ENCODE assay signal across 17 cellular contexts in genomic region chr10:60661627-60662026, GRCh38.
DNase-seq lines count a peak whose midpoint lies in the region; ATAC-seq and TF ChIP-seq lines count a peak whose summit lies in the region.
"Had no signal": no experiment of that assay in that cellular context is flagged by ENCODE, and none has a peak within 500 bp of the region (broad histone marks: within the 10 kb centered on the region; RNA-seq: fewer than 3 reads in every experiment).

No MANE protein-coding gene starts in this region.

- intact Hi-C loops in lower lobe of right lung (cut with DNase I) = no loop called here

- H3K27ac Mint-ChIP-seq in effector memory CD8-positive, alpha-beta T cell = no peak overlapping the region
- H3K27ac Mint-ChIP-seq: activated CD4-positive, alpha-beta T cell treated with anti-CD3 and anti-CD28 coated beads, Interleukin-2, amount 10 ng/mL, durations not matched to agents 24 days and 14 days; activated T-helper 2 cell treated with anti-CD3 and anti-CD28 coated beads, Interferon-gamma antibody, Interleukin-2, Interleukin-4, amounts not matched to agents 10 μg/mL and 5 μg/mL and 100 μg/mL, durations not matched to agents 14 hours and 24 hours and 36 hours had no signal

- peak; percentile 40 to 58 for ATAC-seq in lower lobe of right lung
- no peak for ATAC-seq in effector memory CD8-positive, alpha-beta T cell (replicated peaks)
- ATAC-seq: gastrocnemius medialis had no signal

- no peak overlapping the region; the same call in 1 of the 2 replicates for H3K9ac ChIP-seq in HUES48 (ENCODE audit: low read depth, low read length)
- H3K9ac ChIP-seq: BLaER1 treated with 17β-estradiol and CSF1 and Interleukin-3, amounts not matched to agents 10 nM and 100 nM had no signal

- H3K36me3 Mint-ChIP-seq in effector memory CD8-positive, alpha-beta T cell (ENCODE audit: insufficient read depth) = no peaks in the 10 kb centered on the region

- H3K36me3 ChIP-seq in HUES48 (ENCODE audit: control insufficient read depth, insufficient read depth, low read length) = no peaks in the 10 kb centered on the region
- H3K36me3 ChIP-seq in lower lobe of right lung = no peaks in the 10 kb centered on the region
- H3K36me3 ChIP-seq: BLaER1 treated with 17β-estradiol and CSF1 and Interleukin-3, amounts not matched to agents 10 nM and 100 nM; gastrocnemius medialis; vagina had no signal

- no peaks in the 10 kb centered on the region for H3K9me3 Mint-ChIP-seq in effector memory CD8-positive, alpha-beta T cell
- H3K9me3 Mint-ChIP-seq: neural crest cell had no signal

- peak overlapping the region; percentile 46 for H3K27ac ChIP-seq in HUES48 (ENCODE audit: low read depth, low read length)
- peak overlapping the region; percentile 64 for H3K27ac ChIP-seq in lower lobe of right lung
- H3K27ac ChIP-seq: BLaER1 treated with 17β-estradiol and CSF1 and Interleukin-3, amounts not matched to agents 10 nM and 100 nM; gastrocnemius medialis; vagina had no signal

- DNase-seq in AG09309 (ENCODE audit: low read depth) (peak; percentile 28), brain pericyte (ENCODE audit: low read depth, low spot score) (peak; percentile 37), lower lobe of right lung (no peak), DMS114 treated with DMSO at 0.1 percent for 48 hours (lab: John Stamatoyannopoulos, UW; ENCODE audit: unreplicated experiment) (no peak)
- DNase-seq in activated CD8-positive, alpha-beta memory T cell treated with anti-CD3 and anti-CD28 coated beads for 24 hours = no peak
- DNase-seq in stimulated activated CD4-positive, alpha-beta T cell treated with anti-CD3 and anti-CD28 coated beads, Interleukin-4, amount 100 ng/mL, for 24 hours = no peak
- no peak for DNase-seq in effector memory CD8-positive, alpha-beta T cell
- DNase-seq: activated CD4-positive, alpha-beta T cell treated with anti-CD3 and anti-CD28 coated beads, Interleukin-2, amount 10 ng/mL, durations not matched to agents 24 days and 14 days; gastrocnemius medialis; NCI-H146; stimulated activated CD4-positive, alpha-beta T cell treated with anti-CD3 and anti-CD28 coated beads, Interleukin-12 subunit alpha, Interleukin-12 subunit beta, amount 100 ng/mL, for 4 hours; stimulated activated CD8-positive, alpha-beta memory T cell treated with anti-CD3 and anti-CD28 coated beads, Interleukin-4, amount 100 ng/mL, for 48 hours had no signal

- TF ChIP-seq CTCF in AG09309 (IDR thresholded peaks at IDR 0.05; ENCODE audit: control insufficient read depth, insufficient read depth, low read depth, low read length, missing control alignments) (no peak), lower lobe of right lung (IDR thresholded peaks at IDR 0.05) (no peak)

- no peaks in the 10 kb centered on the region for H3K9me3 ChIP-seq in HUES48 (ENCODE audit: control insufficient read depth, insufficient read depth, low read length)
- H3K9me3 ChIP-seq in lower lobe of right lung = no peaks in the 10 kb centered on the region
- H3K9me3 ChIP-seq: vagina had no signal

- peaks cover 44% of the 10 kb centered on the region for H3K4me1 ChIP-seq in HUES48 (ENCODE audit: control insufficient read depth, insufficient read depth, low read length)
- peaks cover 12% of the 10 kb centered on the region for H3K4me1 ChIP-seq in lower lobe of right lung
- H3K4me1 ChIP-seq: gastrocnemius medialis, vagina had no signal

- peaks cover 5 to 32% of the 10 kb centered on the region in 2 donors for H3K4me1 Mint-ChIP-seq in effector memory CD8-positive, alpha-beta T cell (ENCODE audit: low read depth in 2 of 2)

- no peak overlapping the region for H3K4me3 Mint-ChIP-seq in effector memory CD8-positive, alpha-beta T cell
- H3K4me3 Mint-ChIP-seq: activated CD4-positive, alpha-beta T cell treated with anti-CD3 and anti-CD28 coated beads, Interleukin-2, amount 10 ng/mL, durations not matched to agents 24 days and 14 days; neural crest cell had no signal

- no peak overlapping the region for H3K4me3 ChIP-seq in AG09309 (ENCODE audit: control insufficient read depth, low read depth, low read length)
- no peak overlapping the region for H3K4me3 ChIP-seq in HUES48 (ENCODE audit: low read depth, low read length)
- no peak overlapping the region for H3K4me3 ChIP-seq in lower lobe of right lung
- H3K4me3 ChIP-seq: BLaER1 treated with 17β-estradiol and CSF1 and Interleukin-3, amounts not matched to agents 10 nM and 100 nM; gastrocnemius medialis; vagina had no signal

- no peaks in the 10 kb centered on the region for H3K27me3 Mint-ChIP-seq in effector memory CD8-positive, alpha-beta T cell
- H3K27me3 Mint-ChIP-seq: activated CD4-positive, alpha-beta T cell treated with anti-CD3 and anti-CD28 coated beads, Interleukin-2, amount 10 ng/mL, durations not matched to agents 24 days and 14 days had no signal

- no peaks in the 10 kb centered on the region for H3K27me3 ChIP-seq in HUES48 (ENCODE audit: control insufficient read depth, insufficient read depth, low read length)
- no peaks in the 10 kb centered on the region for H3K27me3 ChIP-seq in lower lobe of right lung (ENCODE audit: low read depth)
- H3K27me3 ChIP-seq: BLaER1 treated with 17β-estradiol and CSF1 and Interleukin-3, amounts not matched to agents 10 nM and 100 nM; gastrocnemius medialis; vagina had no signal

Comparison
In these comparisons a context has a peak if more than half of its experiments do, and no peak if none do; other contexts are left out.
1. DNase-seq: peak in AG09309 (single experiment) and brain pericyte (single experiment); none in lower lobe of right lung (single experiment), activated CD8-positive, alpha-beta memory T cell treated with anti-CD3 and anti-CD28 coated beads for 24 hours (single experiment), stimulated activated CD4-positive, alpha-beta T cell treated with anti-CD3 and anti-CD28 coated beads, Interleukin-4, amount 100 ng/mL, for 24 hours (single experiment), DMS114 treated with DMSO at 0.1 percent for 48 hours (single experiment) and effector memory CD8-positive, alpha-beta T cell (0 of 3).